In genomic region chr14:105630935-105631779, GRCh38 we compare ENCODE assay signal across 1 cellular context.
TF ChIP-seq lines count a peak whose summit lies in the region.
"Not testable (repeated sequence)": the region's sequence is repeated elsewhere in the genome, so short reads cannot be mapped to it uniquely, and the experiment has no call there.

No MANE protein-coding gene starts in this region.

TF ChIP-seq in K562, 482 proteins besides CTCF, POLR2A, EP300 and RAD21:
- peak; percentile 13 to 32; a peak in 1 of 4 replicates for TF ChIP-seq ETV6 (IDR thresholded peaks at IDR 0.05; ENCODE audit: borderline replicate concordance in 1 of 2, low read depth in 2 of 2, low read length in 1 of 2)
- TF ChIP-seq ETV6 (CRISPR knock-in tag; IDR thresholded peaks at IDR 0.05; ENCODE audit: borderline replicate concordance): not testable (repeated sequence)
